2 cellular contexts compared by ENCODE assay signal in genomic region chr12:128852885-128853284, GRCh38.
TF ChIP-seq lines count a peak whose summit lies in the region.

No MANE protein-coding gene starts in this region.

TF ChIP-seq in liver, 16 proteins besides CTCF, POLR2A, EP300 and RAD21:
- TF ChIP-seq SP1 (IDR thresholded peaks at IDR 0.05) (no peak), FOXA1 (IDR thresholded peaks at IDR 0.05) (no peak), ZBTB33 (IDR thresholded peaks at IDR 0.05) (no peak), RXRA (IDR thresholded peaks at IDR 0.05) (no peak), ATF3 (IDR thresholded peaks at IDR 0.05) (no peak), HNF4A (conservative IDR thresholded peaks at IDR 0.05) (no peak), JUND (IDR thresholded peaks at IDR 0.05) (no peak), EGR1 (IDR thresholded peaks at IDR 0.05; ENCODE audit: low read depth in 2 of 2) (no peak), GABPA (IDR thresholded peaks at IDR 0.05 in 1 of 2, conservative IDR thresholded peaks at IDR 0.05 in 1 of 2) (no peak)

TF ChIP-seq in HepG2, 621 proteins besides CTCF, POLR2A, EP300 and RAD21:
- TF ChIP-seq GATA4 (IDR thresholded peaks at IDR 0.05; ENCODE audit: borderline replicate concordance, low read depth) (no peak), ZNF652 (CRISPR knock-in tag; IDR thresholded peaks at IDR 0.05; ENCODE audit: borderline replicate concordance, low read depth) (no peak), DMAP1 (CRISPR knock-in tag; IDR thresholded peaks at IDR 0.05) (no peak), NFKB2 (CRISPR knock-in tag; IDR thresholded peaks at IDR 0.05; ENCODE audit: borderline replicate concordance) (no peak), SKI (IDR thresholded peaks at IDR 0.05; ENCODE audit: partially characterized antibody) (no peak)
